9 cellular contexts compared by ENCODE assay signal in the genomic region with DNA sequence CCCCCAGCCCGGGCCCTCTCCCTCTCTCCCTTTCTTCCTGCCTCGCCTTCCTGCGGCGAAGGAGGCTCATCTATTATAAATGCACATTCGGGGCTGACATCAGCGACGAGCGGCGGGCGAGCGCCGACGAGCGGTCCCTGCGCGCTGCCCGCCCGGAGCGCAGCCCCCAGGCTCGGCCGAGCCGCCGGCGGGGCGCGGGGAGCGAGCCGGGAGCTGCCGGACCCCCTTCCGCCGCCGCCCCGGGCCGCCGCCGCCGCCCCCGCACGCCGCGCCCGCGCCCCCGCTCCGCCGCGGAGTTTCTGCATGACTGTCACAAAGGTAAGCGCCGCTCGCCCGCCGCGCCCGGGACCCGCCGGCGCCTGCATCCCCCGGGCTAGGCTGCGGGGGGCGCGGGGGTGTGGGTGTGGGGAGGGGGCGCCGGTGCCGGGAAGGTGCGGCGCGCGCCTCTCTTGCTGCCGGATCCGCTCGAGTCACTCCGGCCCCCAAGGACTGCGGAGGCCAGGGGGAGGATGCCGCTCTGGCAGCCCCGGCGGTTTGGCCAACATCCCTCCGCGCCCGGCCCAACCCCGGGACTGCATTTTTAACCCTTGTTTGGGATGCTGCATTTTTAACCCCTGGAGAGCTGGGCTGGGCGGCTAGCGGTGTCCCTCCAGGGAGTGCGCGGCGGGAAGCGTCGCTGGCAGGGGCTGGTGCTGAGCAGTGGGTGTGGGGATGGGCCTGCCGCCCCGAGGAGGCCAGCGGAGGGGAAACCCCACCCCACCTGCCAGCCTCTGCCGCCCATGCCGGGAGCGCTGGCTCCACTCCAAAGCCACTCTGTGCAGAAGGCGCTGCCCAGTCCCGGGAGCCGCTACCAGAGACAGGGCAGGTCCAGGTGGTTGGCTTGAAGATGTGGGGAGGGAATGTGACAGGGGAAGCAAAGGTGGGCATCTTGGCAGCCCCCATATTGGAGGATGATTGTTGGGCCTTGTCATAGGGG. TPM values are rescaled to one million over a fixed set of nuclear protein-coding genes. Genes with fewer than 3 reads are reported as not detected.
DNase-seq lines count a peak whose midpoint lies in the region; FAIRE-seq and TF ChIP-seq lines count a peak whose summit lies in the region.
"Had no signal": no experiment of that assay in that cellular context is flagged by ENCODE, and none has a peak within 500 bp of the region (broad histone marks: within the 10 kb centered on the region; RNA-seq: fewer than 3 reads in every experiment).

A gene with protein sequence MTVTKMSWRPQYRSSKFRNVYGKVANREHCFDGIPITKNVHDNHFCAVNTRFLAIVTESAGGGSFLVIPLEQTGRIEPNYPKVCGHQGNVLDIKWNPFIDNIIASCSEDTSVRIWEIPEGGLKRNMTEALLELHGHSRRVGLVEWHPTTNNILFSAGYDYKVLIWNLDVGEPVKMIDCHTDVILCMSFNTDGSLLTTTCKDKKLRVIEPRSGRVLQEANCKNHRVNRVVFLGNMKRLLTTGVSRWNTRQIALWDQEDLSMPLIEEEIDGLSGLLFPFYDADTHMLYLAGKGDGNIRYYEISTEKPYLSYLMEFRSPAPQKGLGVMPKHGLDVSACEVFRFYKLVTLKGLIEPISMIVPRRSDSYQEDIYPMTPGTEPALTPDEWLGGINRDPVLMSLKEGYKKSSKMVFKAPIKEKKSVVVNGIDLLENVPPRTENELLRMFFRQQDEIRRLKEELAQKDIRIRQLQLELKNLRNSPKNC (plus strand): TSS at position 34 of the 976 bp plus-strand sequence. CDS start 270 bp downstream, at position 304.

- H3K36me3 ChIP-seq in bronchial epithelial cell (ENCODE audit: control insufficient read depth, insufficient read depth, low read length): no peaks in the 10 kb centered on the region

- peak within 1 kb of the TSS; percentile 29 for H3K4me3 ChIP-seq in bronchial epithelial cell (ENCODE audit: low read depth, low read length)

- FAIRE-seq in bronchial epithelial cell (lab: Jason Lieb, UNC): no peak
- FAIRE-seq: endometrium had no signal

- no peak for TF ChIP-seq CTCF in bronchial epithelial cell (IDR thresholded peaks at IDR 0.05; ENCODE audit: insufficient read depth, low read length, severe bottlenecking)

- H3K27me3 Mint-ChIP-seq in T-helper 1 cell treated with Interleukin-12 subunit alpha and Interleukin-12 subunit beta and Interleukin-4 antibody, amounts not matched to agents 30 μg/mL and 1 μg/mL, for 36 hours (ENCODE audit: low read depth): peaks cover 53% of the 10 kb centered on the region

- peaks cover 9% of the 10 kb centered on the region for H3K4me1 Mint-ChIP-seq in T-helper 1 cell treated with Interleukin-12 subunit alpha and Interleukin-12 subunit beta and Interleukin-4 antibody, amounts not matched to agents 30 μg/mL and 1 μg/mL, for 36 hours (ENCODE audit: low read depth)

- H3K9me3 Mint-ChIP-seq in T-helper 1 cell treated with Interleukin-12 subunit alpha and Interleukin-12 subunit beta and Interleukin-4 antibody, amounts not matched to agents 30 μg/mL and 1 μg/mL, for 36 hours: no peaks in the 10 kb centered on the region

- H3K27ac Mint-ChIP-seq in T-helper 1 cell treated with Interleukin-12 subunit alpha and Interleukin-12 subunit beta and Interleukin-4 antibody, amounts not matched to agents 30 μg/mL and 1 μg/mL, for 36 hours: no peak within 1 kb of the TSS

- peaks cover 1% of the 10 kb centered on the region for H3K36me3 Mint-ChIP-seq in T-helper 1 cell treated with Interleukin-12 subunit alpha and Interleukin-12 subunit beta and Interleukin-4 antibody, amounts not matched to agents 30 μg/mL and 1 μg/mL, for 36 hours (ENCODE audit: low read depth)

- peak within 1 kb of the TSS; percentile 67 for H3K4me3 Mint-ChIP-seq in T-helper 1 cell treated with Interleukin-12 subunit alpha and Interleukin-12 subunit beta and Interleukin-4 antibody, amounts not matched to agents 30 μg/mL and 1 μg/mL, for 36 hours

- H3K27me3 ChIP-seq in bronchial epithelial cell (ENCODE audit: control insufficient read depth, insufficient read depth, low read length): peaks cover 9% of the 10 kb centered on the region

- DNase-seq in T-helper 1 cell (no peak), NCI-H748 (lab: John Stamatoyannopoulos, UW; ENCODE audit: unreplicated experiment) (peak; percentile 68), bronchial epithelial cell (ENCODE audit: low read depth) (no peak), kidney glomerular epithelial cell (lab: John Stamatoyannopoulos, UW) (peak; percentile 22), GF-D8 (lab: John Stamatoyannopoulos, UW) (no peak), NCI-H128 (lab: John Stamatoyannopoulos, UW; ENCODE audit: unreplicated experiment) (no peak)
- peak; percentile 12 for DNase-seq in stimulated activated CD4-positive, alpha-beta T cell treated with anti-CD3 and anti-CD28 coated beads, Interleukin-4, amount 100 ng/mL, for 24 hours

RNA-seq across cellular contexts. Expression of the gene that starts here (rescaled TPM):
- total RNA-seq in bronchial epithelial cell: under 0.01 TPM in 1 of 2 replicates, not detected in the other

Comparison
In these comparisons a context has a peak if more than half of its experiments do, and no peak if none do; other contexts are left out.
1. DNase-seq: peak in NCI-H748 (single experiment), kidney glomerular epithelial cell (single experiment) and stimulated activated CD4-positive, alpha-beta T cell treated with anti-CD3 and anti-CD28 coated beads, Interleukin-4, amount 100 ng/mL, for 24 hours (single experiment); none in T-helper 1 cell (0 of 5), bronchial epithelial cell (single experiment), GF-D8 (single experiment) and NCI-H128 (single experiment).